In the genomic region with DNA sequence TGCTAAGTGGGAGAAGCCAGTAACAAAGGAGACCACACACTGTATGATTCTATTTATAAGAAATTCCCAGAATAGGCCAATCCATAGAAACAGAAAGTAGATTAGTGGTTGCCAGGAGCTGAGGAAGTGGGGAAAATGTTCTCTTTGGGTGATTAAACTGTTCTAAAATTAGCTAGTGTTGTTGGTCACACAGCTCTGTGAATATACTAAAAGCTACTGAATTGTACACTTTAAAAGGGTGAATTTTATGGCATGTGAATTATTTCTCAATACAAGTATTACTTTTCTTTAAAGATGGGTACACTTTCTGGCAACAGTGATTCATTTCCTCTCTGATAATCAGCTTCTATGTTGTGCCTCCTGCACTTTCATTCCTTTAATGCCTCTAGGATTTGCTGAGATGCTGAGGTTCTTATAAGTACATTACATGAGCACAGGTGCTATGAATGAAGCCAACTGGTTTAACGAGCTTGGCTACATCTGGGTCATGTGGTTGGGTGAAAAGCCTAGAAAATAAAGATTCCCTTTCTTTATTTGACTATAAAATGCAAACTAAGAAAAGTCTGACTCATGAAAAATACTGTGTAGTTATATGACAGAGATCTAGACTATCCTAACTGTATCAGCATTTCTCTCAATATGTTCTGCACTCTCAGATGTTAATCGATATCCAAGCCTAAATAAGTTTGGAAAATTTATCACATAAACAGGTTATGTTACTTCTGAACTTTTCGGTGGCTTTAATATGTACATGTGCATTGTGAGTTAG, we compare ENCODE assay signal across 1 cellular context.
TF ChIP-seq lines count a peak whose summit lies in the region.

No MANE protein-coding gene starts in this region.

TF ChIP-seq in WTC11, 78 proteins besides CTCF, POLR2A, EP300 and RAD21 (continued from another document):
- TF ChIP-seq, protein P1, sequence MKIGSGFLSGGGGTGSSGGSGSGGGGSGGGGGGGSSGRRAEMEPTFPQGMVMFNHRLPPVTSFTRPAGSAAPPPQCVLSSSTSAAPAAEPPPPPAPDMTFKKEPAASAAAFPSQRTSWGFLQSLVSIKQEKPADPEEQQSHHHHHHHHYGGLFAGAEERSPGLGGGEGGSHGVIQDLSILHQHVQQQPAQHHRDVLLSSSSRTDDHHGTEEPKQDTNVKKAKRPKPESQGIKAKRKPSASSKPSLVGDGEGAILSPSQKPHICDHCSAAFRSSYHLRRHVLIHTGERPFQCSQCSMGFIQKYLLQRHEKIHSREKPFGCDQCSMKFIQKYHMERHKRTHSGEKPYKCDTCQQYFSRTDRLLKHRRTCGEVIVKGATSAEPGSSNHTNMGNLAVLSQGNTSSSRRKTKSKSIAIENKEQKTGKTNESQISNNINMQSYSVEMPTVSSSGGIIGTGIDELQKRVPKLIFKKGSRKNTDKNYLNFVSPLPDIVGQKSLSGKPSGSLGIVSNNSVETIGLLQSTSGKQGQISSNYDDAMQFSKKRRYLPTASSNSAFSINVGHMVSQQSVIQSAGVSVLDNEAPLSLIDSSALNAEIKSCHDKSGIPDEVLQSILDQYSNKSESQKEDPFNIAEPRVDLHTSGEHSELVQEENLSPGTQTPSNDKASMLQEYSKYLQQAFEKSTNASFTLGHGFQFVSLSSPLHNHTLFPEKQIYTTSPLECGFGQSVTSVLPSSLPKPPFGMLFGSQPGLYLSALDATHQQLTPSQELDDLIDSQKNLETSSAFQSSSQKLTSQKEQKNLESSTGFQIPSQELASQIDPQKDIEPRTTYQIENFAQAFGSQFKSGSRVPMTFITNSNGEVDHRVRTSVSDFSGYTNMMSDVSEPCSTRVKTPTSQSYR (CRISPR knock-in tag; IDR thresholded peaks at IDR 0.05), result no peak
- TF ChIP-seq, protein P2, sequence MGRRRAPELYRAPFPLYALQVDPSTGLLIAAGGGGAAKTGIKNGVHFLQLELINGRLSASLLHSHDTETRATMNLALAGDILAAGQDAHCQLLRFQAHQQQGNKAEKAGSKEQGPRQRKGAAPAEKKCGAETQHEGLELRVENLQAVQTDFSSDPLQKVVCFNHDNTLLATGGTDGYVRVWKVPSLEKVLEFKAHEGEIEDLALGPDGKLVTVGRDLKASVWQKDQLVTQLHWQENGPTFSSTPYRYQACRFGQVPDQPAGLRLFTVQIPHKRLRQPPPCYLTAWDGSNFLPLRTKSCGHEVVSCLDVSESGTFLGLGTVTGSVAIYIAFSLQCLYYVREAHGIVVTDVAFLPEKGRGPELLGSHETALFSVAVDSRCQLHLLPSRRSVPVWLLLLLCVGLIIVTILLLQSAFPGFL (CRISPR knock-in tag; IDR thresholded peaks at IDR 0.05; ENCODE audit: borderline replicate concordance), result no peak
- TF ChIP-seq, protein P3, sequence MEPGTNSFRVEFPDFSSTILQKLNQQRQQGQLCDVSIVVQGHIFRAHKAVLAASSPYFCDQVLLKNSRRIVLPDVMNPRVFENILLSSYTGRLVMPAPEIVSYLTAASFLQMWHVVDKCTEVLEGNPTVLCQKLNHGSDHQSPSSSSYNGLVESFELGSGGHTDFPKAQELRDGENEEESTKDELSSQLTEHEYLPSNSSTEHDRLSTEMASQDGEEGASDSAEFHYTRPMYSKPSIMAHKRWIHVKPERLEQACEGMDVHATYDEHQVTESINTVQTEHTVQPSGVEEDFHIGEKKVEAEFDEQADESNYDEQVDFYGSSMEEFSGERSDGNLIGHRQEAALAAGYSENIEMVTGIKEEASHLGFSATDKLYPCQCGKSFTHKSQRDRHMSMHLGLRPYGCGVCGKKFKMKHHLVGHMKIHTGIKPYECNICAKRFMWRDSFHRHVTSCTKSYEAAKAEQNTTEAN (CRISPR knock-in tag; IDR thresholded peaks at IDR 0.05), result no peak
- TF ChIP-seq, protein P4, sequence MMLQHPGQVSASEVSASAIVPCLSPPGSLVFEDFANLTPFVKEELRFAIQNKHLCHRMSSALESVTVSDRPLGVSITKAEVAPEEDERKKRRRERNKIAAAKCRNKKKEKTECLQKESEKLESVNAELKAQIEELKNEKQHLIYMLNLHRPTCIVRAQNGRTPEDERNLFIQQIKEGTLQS (CRISPR knock-in tag; conservative IDR thresholded peaks at IDR 0.05), result no peak
- no peak for TF ChIP-seq SP1 (CRISPR knock-in tag; conservative IDR thresholded peaks at IDR 0.05)
- TF ChIP-seq, protein P5, sequence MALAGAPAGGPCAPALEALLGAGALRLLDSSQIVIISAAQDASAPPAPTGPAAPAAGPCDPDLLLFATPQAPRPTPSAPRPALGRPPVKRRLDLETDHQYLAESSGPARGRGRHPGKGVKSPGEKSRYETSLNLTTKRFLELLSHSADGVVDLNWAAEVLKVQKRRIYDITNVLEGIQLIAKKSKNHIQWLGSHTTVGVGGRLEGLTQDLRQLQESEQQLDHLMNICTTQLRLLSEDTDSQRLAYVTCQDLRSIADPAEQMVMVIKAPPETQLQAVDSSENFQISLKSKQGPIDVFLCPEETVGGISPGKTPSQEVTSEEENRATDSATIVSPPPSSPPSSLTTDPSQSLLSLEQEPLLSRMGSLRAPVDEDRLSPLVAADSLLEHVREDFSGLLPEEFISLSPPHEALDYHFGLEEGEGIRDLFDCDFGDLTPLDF (CRISPR knock-in tag; IDR thresholded peaks at IDR 0.05), result no peak
TF ChIP-seq in WTC11: peak in this region for 0.
